ENCODE assay signal across 8 cellular contexts in the genomic region with DNA sequence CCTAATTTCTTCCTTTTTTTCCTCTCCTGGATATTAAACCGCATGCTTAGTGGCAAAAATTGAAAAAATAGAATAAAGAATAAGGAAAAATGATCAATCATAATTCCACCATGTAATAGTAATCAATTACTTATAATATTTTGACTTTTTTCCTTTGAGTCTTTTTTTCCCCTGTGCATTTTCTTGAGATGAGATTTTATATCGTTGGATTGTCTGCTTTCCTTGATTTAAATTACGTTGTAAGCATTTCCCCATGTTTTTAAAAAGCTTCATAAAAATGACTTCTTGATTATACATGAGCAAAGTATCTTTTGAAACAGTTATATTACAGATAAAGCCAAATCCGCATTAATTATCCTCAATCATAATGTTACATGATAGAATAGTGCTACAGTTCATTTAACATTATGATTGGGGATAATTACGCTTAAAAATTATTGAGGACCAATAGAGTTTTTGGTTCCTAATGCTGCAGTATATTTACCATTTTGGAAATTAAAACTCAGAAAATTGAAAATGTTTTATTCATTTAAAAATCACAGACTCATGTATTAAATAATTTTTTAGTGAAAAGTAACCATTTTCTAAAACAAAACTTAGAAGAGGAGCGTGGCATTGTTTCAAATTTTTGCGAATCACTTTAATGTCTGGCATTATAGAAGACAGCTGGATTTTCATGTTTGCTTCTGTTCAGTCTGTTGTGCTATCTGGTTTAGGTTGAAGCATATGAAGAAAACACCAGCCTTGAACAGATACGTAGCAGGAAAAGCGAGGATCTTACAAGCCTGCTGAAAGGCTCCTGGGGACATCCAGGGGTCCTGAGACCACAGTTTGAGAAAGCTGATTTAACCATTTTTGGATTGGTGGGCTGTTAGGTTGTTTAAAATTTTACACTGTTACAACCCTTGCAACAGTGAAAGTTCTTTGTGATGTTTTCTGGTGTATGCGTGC.
A peak's percentile ranks its signal among the peaks of the same experiment; 100 is the strongest.
DNase-seq lines count a peak whose midpoint lies in the region; ATAC-seq and TF ChIP-seq lines count a peak whose summit lies in the region.

No MANE protein-coding gene starts in this region.

- H3K36me3 Mint-ChIP-seq in stimulated activated memory B cell treated with anti-CD40 and anti-IgM and Interleukin-4, amounts not matched to agents 10 μg/mL and 1 μg/mL and 100 μg/mL, for 72 hours: peaks cover 5% of the 10 kb centered on the region

- no peaks in the 10 kb centered on the region for H3K9me3 Mint-ChIP-seq in stimulated activated memory B cell treated with anti-CD40 and anti-IgM and Interleukin-4, amounts not matched to agents 10 μg/mL and 1 μg/mL and 100 μg/mL, for 72 hours

- H3K27ac ChIP-seq in WERI-Rb-1: peak overlapping the region; percentile 94

- H3K4me3 ChIP-seq in WERI-Rb-1 (ENCODE audit: low read depth, low read length) (peak overlapping the region; percentile 94), iPS-11a (ENCODE audit: low read depth, low read length) (peak overlapping the region; percentile 82)

- H3K36me3 ChIP-seq in WERI-Rb-1: peaks cover 25% of the 10 kb centered on the region

- H3K27ac Mint-ChIP-seq in stimulated activated memory B cell treated with anti-CD40 and anti-IgM and Interleukin-4, amounts not matched to agents 10 μg/mL and 1 μg/mL and 100 μg/mL, for 72 hours: peak overlapping the region; percentile 96

- ATAC-seq in stimulated activated memory B cell treated with anti-CD40 and anti-IgM and Interleukin-4, amounts not matched to agents 10 μg/mL and 1 μg/mL and 100 μg/mL, for 72 hours: no peak
- ATAC-seq in GM18502 (IDR thresholded peaks at IDR 0.05; ENCODE audit: poor library complexity, unreplicated experiment) (no peak), GM18511 (IDR thresholded peaks at IDR 0.05; ENCODE audit: unreplicated experiment) (no peak)

- H3K27me3 ChIP-seq in WERI-Rb-1 (ENCODE audit: insufficient read depth, low read depth, severe bottlenecking): no peaks in the 10 kb centered on the region

- no peaks in the 10 kb centered on the region for H3K9me3 ChIP-seq in WERI-Rb-1 (ENCODE audit: severe bottlenecking)

- no peak for TF ChIP-seq CTCF in WERI-Rb-1 (IDR thresholded peaks at IDR 0.05; ENCODE audit: low read depth, low read length)

- DNase-seq in NCI-H510A treated with DMSO at 0.1 percent for 48 hours (lab: John Stamatoyannopoulos, UW): peak; percentile 6
- no peak for DNase-seq in NCI-H510A (lab: John Stamatoyannopoulos, UW)
- DNase-seq in WERI-Rb-1: no peak
- no peak for DNase-seq in iPS-NIHi11 (ENCODE audit: low spot score)

- peak overlapping the region; percentile 88 for H3K4me3 Mint-ChIP-seq in stimulated activated memory B cell treated with anti-CD40 and anti-IgM and Interleukin-4, amounts not matched to agents 10 μg/mL and 1 μg/mL and 100 μg/mL, for 72 hours

- no peaks in the 10 kb centered on the region for H3K27me3 Mint-ChIP-seq in stimulated activated memory B cell treated with anti-CD40 and anti-IgM and Interleukin-4, amounts not matched to agents 10 μg/mL and 1 μg/mL and 100 μg/mL, for 72 hours

- peaks cover 33% of the 10 kb centered on the region for H3K4me1 Mint-ChIP-seq in stimulated activated memory B cell treated with anti-CD40 and anti-IgM and Interleukin-4, amounts not matched to agents 10 μg/mL and 1 μg/mL and 100 μg/mL, for 72 hours
